ENCODE assay signal across 19 cellular contexts in genomic region chr21:16085436-16085835, GRCh38.
DNase-seq lines count a peak whose midpoint lies in the region; ATAC-seq and TF ChIP-seq lines count a peak whose summit lies in the region.
"Had no signal": no experiment of that assay in that cellular context is flagged by ENCODE, and none has a peak within 500 bp of the region (broad histone marks: within the 10 kb centered on the region; RNA-seq: fewer than 3 reads in every experiment).

No MANE protein-coding gene starts in this region.

- no peaks in the 10 kb centered on the region for H3K27me3 ChIP-seq in subcutaneous abdominal adipose tissue (ENCODE audit: control insufficient read depth in 5 of 5, insufficient read depth in 4 of 5, low read length in 5 of 5)
- H3K27me3 ChIP-seq: neutrophil had no signal

- H3K4me1 ChIP-seq in subcutaneous abdominal adipose tissue (ENCODE audit: control insufficient read depth in 5 of 5, insufficient read depth in 5 of 5, low read length in 5 of 5), result peaks cover 0 to 3% (median 0%) of the 10 kb centered on the region in 5 donors

- H3K27ac ChIP-seq in VCaP (peak overlapping the region; percentile 86; the same call in 1 of the 2 replicates), subcutaneous abdominal adipose tissue (ENCODE audit: low read depth, low read length) (peak overlapping the region; percentile 82)
- H3K27ac ChIP-seq: neutrophil had no signal

- no peaks in the 10 kb centered on the region for H3K36me3 Mint-ChIP-seq in activated naive CD4-positive, alpha-beta T cell treated with anti-CD3 and anti-CD28 coated beads for 36 hours (ENCODE audit: low read depth)
- H3K36me3 Mint-ChIP-seq: activated naive CD8-positive, alpha-beta T cell treated with anti-CD3 and anti-CD28 coated beads, Interleukin-2, amount 10 ng/mL, durations not matched to agents 7 days and 5 days had no signal

- DNase-seq in GM03348 (ENCODE audit: low spot score) (peak; percentile 20), left ventricle myocardium superior (no peak), mucosa of gallbladder (ENCODE audit: low spot score) (no peak), NCI-H1930 (lab: John Stamatoyannopoulos, UW) (no peak), DMS 273 (lab: John Stamatoyannopoulos, UW; ENCODE audit: unreplicated experiment) (no peak)
- DNase-seq in activated naive CD4-positive, alpha-beta T cell treated with anti-CD3 and anti-CD28 coated beads for 36 hours, result no peak
- DNase-seq: activated CD4-positive, alpha-beta T cell treated with anti-CD3 and anti-CD28 coated beads for 36 hours; activated naive CD8-positive, alpha-beta T cell treated with anti-CD3 and anti-CD28 coated beads, Interleukin-2, amount 10 ng/mL, durations not matched to agents 7 days and 5 days; DMS79 treated with DMSO at 0.1 percent for 48 hours; Kasumi-1; NCI-H1694 treated with DMSO at 0.1 percent for 48 hours; NCI-H526 had no signal

- H3K9me3 Mint-ChIP-seq in activated naive CD4-positive, alpha-beta T cell treated with anti-CD3 and anti-CD28 coated beads for 36 hours, result no peaks in the 10 kb centered on the region
- H3K9me3 Mint-ChIP-seq: activated naive CD8-positive, alpha-beta T cell treated with anti-CD3 and anti-CD28 coated beads, Interleukin-2, amount 10 ng/mL, durations not matched to agents 7 days and 5 days; T-helper 1 cell treated with Interleukin-12 subunit alpha and Interleukin-12 subunit beta and Interleukin-4 antibody, amounts not matched to agents 30 μg/mL and 1 μg/mL, for 36 hours had no signal

- peak; percentile 47 for ATAC-seq in left ventricle myocardium superior
- ATAC-seq: activated CD4-positive, alpha-beta T cell treated with anti-CD3 and anti-CD28 coated beads for 36 hours; esophagus mucosa; HCT116 had no signal

- H3K9ac ChIP-seq in subcutaneous abdominal adipose tissue (ENCODE audit: low read length in 5 of 5), result peak overlapping the region in 1 of 5 donors; percentile 42

- H3K27ac Mint-ChIP-seq in activated naive CD4-positive, alpha-beta T cell treated with anti-CD3 and anti-CD28 coated beads for 36 hours, result no peak overlapping the region
- H3K27ac Mint-ChIP-seq: activated CD4-positive, alpha-beta T cell treated with anti-CD3 and anti-CD28 coated beads for 36 hours; activated naive CD8-positive, alpha-beta T cell treated with anti-CD3 and anti-CD28 coated beads, Interleukin-2, amount 10 ng/mL, durations not matched to agents 7 days and 5 days; T-helper 1 cell treated with Interleukin-12 subunit alpha and Interleukin-12 subunit beta and Interleukin-4 antibody, amounts not matched to agents 30 μg/mL and 1 μg/mL, for 36 hours had no signal

- H3K4me1 Mint-ChIP-seq in activated naive CD4-positive, alpha-beta T cell treated with anti-CD3 and anti-CD28 coated beads for 36 hours (ENCODE audit: low read depth), result no peaks in the 10 kb centered on the region
- H3K4me1 Mint-ChIP-seq: activated CD4-positive, alpha-beta T cell treated with anti-CD3 and anti-CD28 coated beads for 36 hours; activated naive CD8-positive, alpha-beta T cell treated with anti-CD3 and anti-CD28 coated beads, Interleukin-2, amount 10 ng/mL, durations not matched to agents 7 days and 5 days had no signal

- no peak for TF ChIP-seq CTCF in VCaP (conservative IDR thresholded peaks at IDR 0.05)

- peak overlapping the region in 1 of 5 donors; percentile 22 for H3K4me3 ChIP-seq in subcutaneous abdominal adipose tissue (ENCODE audit: low read depth in 1 of 5, low read length in 5 of 5)
- H3K4me3 ChIP-seq: lung had no signal

- CTCF ChIA-PET in activated naive CD4-positive, alpha-beta T cell treated with anti-CD3 and anti-CD28 coated beads for 36 hours (lab: Charles Lee), result interaction anchor here (0.7 kb wide), 1 partner anchor 245 kb away, joined by 4 read pairs; no protein-coding TSS in a partner anchor

- no peak overlapping the region for H3K4me3 Mint-ChIP-seq in activated naive CD4-positive, alpha-beta T cell treated with anti-CD3 and anti-CD28 coated beads for 36 hours
- H3K4me3 Mint-ChIP-seq: activated CD4-positive, alpha-beta T cell treated with anti-CD3 and anti-CD28 coated beads for 36 hours; activated naive CD8-positive, alpha-beta T cell treated with anti-CD3 and anti-CD28 coated beads, Interleukin-2, amount 10 ng/mL, durations not matched to agents 7 days and 5 days; T-helper 1 cell treated with Interleukin-12 subunit alpha and Interleukin-12 subunit beta and Interleukin-4 antibody, amounts not matched to agents 30 μg/mL and 1 μg/mL, for 36 hours had no signal

- no peaks in the 10 kb centered on the region for H3K27me3 Mint-ChIP-seq in activated naive CD4-positive, alpha-beta T cell treated with anti-CD3 and anti-CD28 coated beads for 36 hours (ENCODE audit: low read depth)
- H3K27me3 Mint-ChIP-seq: activated CD4-positive, alpha-beta T cell treated with anti-CD3 and anti-CD28 coated beads for 36 hours; activated naive CD8-positive, alpha-beta T cell treated with anti-CD3 and anti-CD28 coated beads, Interleukin-2, amount 10 ng/mL, durations not matched to agents 7 days and 5 days had no signal

- H3K36me3 ChIP-seq in subcutaneous abdominal adipose tissue (ENCODE audit: control insufficient read depth in 5 of 5, insufficient read depth in 5 of 5, low read length in 5 of 5), result no peaks in the 10 kb centered on the region
- H3K36me3 ChIP-seq: neutrophil had no signal

- H3K9me3 ChIP-seq in subcutaneous abdominal adipose tissue (ENCODE audit: control insufficient read depth in 5 of 5, low read length in 5 of 5), result no peaks in the 10 kb centered on the region
- H3K9me3 ChIP-seq: neutrophil had no signal

- intact Hi-C loops in left ventricle myocardium superior (cut with micrococcal nuclease), result loop anchor here (2.0 kb wide), 1 partner anchor 243 kb away; no protein-coding TSS in a partner anchor
- intact Hi-C loops in activated naive CD4-positive, alpha-beta T cell treated with anti-CD3 and anti-CD28 coated beads for 36 hours (cut with micrococcal nuclease), result no loop called here
